18 cellular contexts compared by ENCODE assay signal in the genomic region with DNA sequence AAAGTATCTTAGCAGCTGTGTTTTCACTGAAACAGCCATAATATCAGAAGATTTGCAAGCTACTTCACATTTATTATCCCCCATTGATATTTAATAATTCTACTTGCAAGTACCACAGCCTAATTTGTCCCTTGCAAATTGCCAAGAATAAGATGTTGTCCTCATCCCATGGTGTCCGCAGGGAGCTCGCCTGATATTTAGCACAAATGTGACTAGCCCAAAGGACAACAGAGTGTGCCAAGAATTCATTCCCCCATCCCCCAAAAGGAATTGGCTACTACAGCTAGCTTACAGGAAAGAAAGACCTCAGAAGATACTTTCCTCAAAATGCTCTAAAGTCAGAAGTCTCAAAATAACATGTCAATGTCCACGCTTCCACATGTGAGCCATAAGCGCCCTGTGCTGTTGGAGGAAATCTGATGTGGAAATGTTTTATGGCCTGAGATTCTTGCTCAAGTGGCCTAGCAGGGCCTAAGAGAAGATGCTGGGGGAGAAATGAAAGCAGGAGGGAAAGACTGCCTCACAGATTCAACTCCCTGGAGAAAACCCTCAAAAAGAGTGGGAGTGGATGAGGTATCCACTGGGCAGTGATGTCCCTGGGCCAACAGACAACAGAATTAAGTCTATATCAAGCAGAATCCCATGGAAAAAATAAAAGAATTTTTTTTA.
DNase-seq lines count a peak whose midpoint lies in the region; ATAC-seq and TF ChIP-seq lines count a peak whose summit lies in the region.
"Had no signal": no experiment of that assay in that cellular context is flagged by ENCODE, and none has a peak within 500 bp of the region (broad histone marks: within the 10 kb centered on the region; RNA-seq: fewer than 3 reads in every experiment).

No MANE protein-coding gene starts in this region.

- no peaks in the 10 kb centered on the region for H3K27me3 Mint-ChIP-seq in activated T-cell treated with anti-CD3 and anti-CD28 coated beads, Interleukin-2, amount 50 U/mL, for 72 hours (ENCODE audit: low read depth)
- H3K27me3 Mint-ChIP-seq in activated T-cell treated with anti-CD3 and anti-CD28 coated beads, Interleukin-2, amount 50 U/mL, for 4 hours (ENCODE audit: low read depth): no peaks in the 10 kb centered on the region

- H3K9ac ChIP-seq in adipocyte (ENCODE audit: low read length) (peak overlapping the region; percentile 53), SK-N-SH (no peak overlapping the region)

- TF ChIP-seq RAD21 in SK-N-SH (IDR thresholded peaks at IDR 0.05; ENCODE audit: low read length): no peak

- H3K9me3 ChIP-seq in adipocyte (ENCODE audit: control insufficient read depth, low read length): no peaks in the 10 kb centered on the region
- no peaks in the 10 kb centered on the region for H3K9me3 ChIP-seq in SK-N-SH
- H3K9me3 ChIP-seq: esophagus muscularis mucosa, lower lobe of right lung, uterus had no signal

- H3F3A ChIP-seq in SK-N-SH (replicated peaks; ENCODE audit: insufficient read depth): no peaks in the 10 kb centered on the region

- POLR2A ChIA-PET in SK-N-SH (lab: Yijun Ruan, JAX): no interaction called here

- peak overlapping the region; percentile 50 to 75 for H3K4me3 Mint-ChIP-seq in activated T-cell treated with anti-CD3 and anti-CD28 coated beads, Interleukin-2, amount 50 U/mL, for 72 hours
- no peak overlapping the region for H3K4me3 Mint-ChIP-seq in activated T-cell treated with anti-CD3 and anti-CD28 coated beads, Interleukin-2, amount 50 U/mL, for 4 hours
- peak overlapping the region; percentile 64 for H3K4me3 Mint-ChIP-seq in stimulated activated effector memory CD8-positive, alpha-beta T cell treated with anti-CD3 and anti-CD28 coated beads, Interleukin-12 subunit alpha, Interleukin-12 subunit beta, amount 100 ng/mL, for 72 hours

- H3K27me3 ChIP-seq in adipocyte (replicated peaks; ENCODE audit: control insufficient read depth, insufficient read depth, low read length): no peaks in the 10 kb centered on the region
- H3K27me3 ChIP-seq in SK-N-SH (ENCODE audit: insufficient read depth): no peaks in the 10 kb centered on the region; the same call in 1 of the 2 replicates
- H3K27me3 ChIP-seq: esophagus muscularis mucosa, uterus had no signal

- no peak for TF ChIP-seq EP300 in SK-N-SH (IDR thresholded peaks at IDR 0.05; ENCODE audit: borderline replicate concordance in 1 of 2, low read depth in 1 of 2, low read length in 1 of 2)

- H3K9me3 Mint-ChIP-seq in activated T-cell treated with anti-CD3 and anti-CD28 coated beads, Interleukin-2, amount 50 U/mL, for 72 hours: no peaks in the 10 kb centered on the region
- H3K9me3 Mint-ChIP-seq in activated T-cell treated with anti-CD3 and anti-CD28 coated beads, Interleukin-2, amount 50 U/mL, for 4 hours: no peaks in the 10 kb centered on the region
- no peaks in the 10 kb centered on the region for H3K9me3 Mint-ChIP-seq in stimulated activated effector memory CD8-positive, alpha-beta T cell treated with anti-CD3 and anti-CD28 coated beads, Interleukin-12 subunit alpha, Interleukin-12 subunit beta, amount 100 ng/mL, for 72 hours

- H3K79me2 ChIP-seq in SK-N-SH (ENCODE audit: insufficient read depth): no peaks in the 10 kb centered on the region

- CTCF ChIA-PET in SK-N-SH (lab: Yijun Ruan, JAX): no interaction called here

- DNase-seq in activated T-cell treated with anti-CD3 and anti-CD28 coated beads, Interleukin-2, amount 50 U/mL, for 72 hours: no peak
- DNase-seq in activated T-cell treated with anti-CD3 and anti-CD28 coated beads, Interleukin-2, amount 50 U/mL, for 4 hours: no peak
- DNase-seq in NOMO-1 treated with DMSO at 0.1 percent for 48 hours (lab: John Stamatoyannopoulos, UW; ENCODE audit: unreplicated experiment) (peak; percentile 77), adipocyte (ENCODE audit: low read depth) (no peak), SK-N-SH (no peak), HuH-7.5 (ENCODE audit: low spot score) (no peak), NCI-H1930 (lab: John Stamatoyannopoulos, UW) (no peak)
- no peak for DNase-seq in stimulated activated effector memory CD8-positive, alpha-beta T cell treated with anti-CD3 and anti-CD28 coated beads, Interleukin-12 subunit alpha, Interleukin-12 subunit beta, amount 100 ng/mL, for 72 hours (ENCODE audit: low spot score in 2 of 2)
- DNase-seq: cerebellar nuclear complex, DMS153, lower lobe of right lung, NCI-H187 treated with DMSO at 0.1 percent for 48 hours, NCI-H526, occipital lobe, SHP77, uterus, WERI-Rb-1 had no signal

- H3K4me3 ChIP-seq in adipocyte (ENCODE audit: low read length) (no peak overlapping the region), SK-N-SH (ENCODE audit: low read depth in 2 of 2, low read length in 1 of 2) (no peak overlapping the region)
- H3K4me3 ChIP-seq: esophagus muscularis mucosa, lower lobe of right lung, uterus had no signal

- H3K36me3 Mint-ChIP-seq in activated T-cell treated with anti-CD3 and anti-CD28 coated beads, Interleukin-2, amount 50 U/mL, for 72 hours (ENCODE audit: insufficient read depth in 2 of 2): no peaks in the 10 kb centered on the region
- no peaks in the 10 kb centered on the region for H3K36me3 Mint-ChIP-seq in activated T-cell treated with anti-CD3 and anti-CD28 coated beads, Interleukin-2, amount 50 U/mL, for 4 hours (ENCODE audit: insufficient read depth)
- peaks cover 32% of the 10 kb centered on the region for H3K36me3 Mint-ChIP-seq in stimulated activated effector memory CD8-positive, alpha-beta T cell treated with anti-CD3 and anti-CD28 coated beads, Interleukin-12 subunit alpha, Interleukin-12 subunit beta, amount 100 ng/mL, for 72 hours

- H3K9me2 ChIP-seq in SK-N-SH: no peaks in the 10 kb centered on the region

- no peak for TF ChIP-seq CTCF in SK-N-SH (IDR thresholded peaks at IDR 0.05)

- ATAC-seq in activated T-cell treated with anti-CD3 and anti-CD28 coated beads, Interleukin-2, amount 50 U/mL, for 72 hours (replicated peaks in 1 of 2): no peak
- ATAC-seq in activated T-cell treated with anti-CD3 and anti-CD28 coated beads, Interleukin-2, amount 50 U/mL, for 4 hours: no peak
- no peak for ATAC-seq in stimulated activated effector memory CD8-positive, alpha-beta T cell treated with anti-CD3 and anti-CD28 coated beads, Interleukin-12 subunit alpha, Interleukin-12 subunit beta, amount 100 ng/mL, for 72 hours
- ATAC-seq: lower lobe of right lung had no signal

- peaks cover 59% of the 10 kb centered on the region for H3K4me1 Mint-ChIP-seq in activated T-cell treated with anti-CD3 and anti-CD28 coated beads, Interleukin-2, amount 50 U/mL, for 72 hours (ENCODE audit: low read depth)
- H3K4me1 Mint-ChIP-seq in activated T-cell treated with anti-CD3 and anti-CD28 coated beads, Interleukin-2, amount 50 U/mL, for 4 hours (ENCODE audit: low read depth): peaks cover 57% of the 10 kb centered on the region
- peaks cover 53% of the 10 kb centered on the region for H3K4me1 Mint-ChIP-seq in stimulated activated effector memory CD8-positive, alpha-beta T cell treated with anti-CD3 and anti-CD28 coated beads, Interleukin-12 subunit alpha, Interleukin-12 subunit beta, amount 100 ng/mL, for 72 hours

- H3K4me1 ChIP-seq in adipocyte (ENCODE audit: control insufficient read depth, insufficient read depth, low read length) (peaks cover 36% of the 10 kb centered on the region), SK-N-SH (ENCODE audit: control insufficient read depth in 1 of 2, insufficient read depth in 2 of 2, low read depth in 1 of 2, low read length in 1 of 2) (peaks cover 0 to 10% of the 10 kb centered on the region in 2 experiments; a peak in 2 of 4 replicates)
- H3K4me1 ChIP-seq: uterus had no signal

- H3K4me2 ChIP-seq in SK-N-SH: no peak overlapping the region

- WGBS in SK-N-SH (ENCODE audit: low lambda C conversion rate): 53% methylated on average over 4 of the region's 4 CpGs

- no peak overlapping the region for H3K27ac ChIP-seq in SK-N-SH (ENCODE audit: low read depth in 2 of 2, low read length in 1 of 2)
- H3K27ac ChIP-seq: esophagus muscularis mucosa, lower lobe of right lung, uterus, WERI-Rb-1 had no signal

- H4K20me1 ChIP-seq in SK-N-SH (ENCODE audit: insufficient read depth): no peaks in the 10 kb centered on the region

- H3K36me3 ChIP-seq in adipocyte (ENCODE audit: control insufficient read depth, insufficient read depth, low read length, severe bottlenecking): no peaks in the 10 kb centered on the region
- H3K36me3 ChIP-seq in SK-N-SH (replicated peaks in 1 of 2; ENCODE audit: control insufficient read depth in 1 of 2, insufficient read depth in 2 of 2, low read length in 1 of 2): no peaks in the 10 kb centered on the region
- H3K36me3 ChIP-seq: esophagus muscularis mucosa, lower lobe of right lung, uterus, WERI-Rb-1 had no signal

- H2AFZ ChIP-seq in SK-N-SH (ENCODE audit: low read depth): no peak overlapping the region

- H3K27ac Mint-ChIP-seq in activated T-cell treated with anti-CD3 and anti-CD28 coated beads, Interleukin-2, amount 50 U/mL, for 72 hours: peak overlapping the region; percentile 26
- peak overlapping the region; percentile 91 for H3K27ac Mint-ChIP-seq in stimulated activated effector memory CD8-positive, alpha-beta T cell treated with anti-CD3 and anti-CD28 coated beads, Interleukin-12 subunit alpha, Interleukin-12 subunit beta, amount 100 ng/mL, for 72 hours

TF ChIP-seq in SK-N-SH, 30 proteins besides CTCF, POLR2A, EP300 and RAD21 (continues in another document):
- no peak for TF ChIP-seq TEAD4 (IDR thresholded peaks at IDR 0.05; ENCODE audit: borderline replicate concordance, insufficient read depth)
- no peak for TF ChIP-seq RCOR1 (IDR thresholded peaks at IDR 0.05; ENCODE audit: low read length)
- TF ChIP-seq GATA2 (CRISPR knock-in tag; IDR thresholded peaks at IDR 0.05): no peak
- TF ChIP-seq, protein P1, sequence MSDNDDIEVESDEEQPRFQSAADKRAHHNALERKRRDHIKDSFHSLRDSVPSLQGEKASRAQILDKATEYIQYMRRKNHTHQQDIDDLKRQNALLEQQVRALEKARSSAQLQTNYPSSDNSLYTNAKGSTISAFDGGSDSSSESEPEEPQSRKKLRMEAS (IDR thresholded peaks at IDR 0.05; ENCODE audit: low read depth): no peak
- no peak for TF ChIP-seq RXRA (IDR thresholded peaks at IDR 0.05; ENCODE audit: borderline replicate concordance, low read depth)
- no peak for TF ChIP-seq CHD2 (IDR thresholded peaks at IDR 0.05; ENCODE audit: low read length, partially characterized antibody)
- TF ChIP-seq, protein P2, sequence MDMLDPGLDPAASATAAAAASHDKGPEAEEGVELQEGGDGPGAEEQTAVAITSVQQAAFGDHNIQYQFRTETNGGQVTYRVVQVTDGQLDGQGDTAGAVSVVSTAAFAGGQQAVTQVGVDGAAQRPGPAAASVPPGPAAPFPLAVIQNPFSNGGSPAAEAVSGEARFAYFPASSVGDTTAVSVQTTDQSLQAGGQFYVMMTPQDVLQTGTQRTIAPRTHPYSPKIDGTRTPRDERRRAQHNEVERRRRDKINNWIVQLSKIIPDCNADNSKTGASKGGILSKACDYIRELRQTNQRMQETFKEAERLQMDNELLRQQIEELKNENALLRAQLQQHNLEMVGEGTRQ (IDR thresholded peaks at IDR 0.05; ENCODE audit: borderline replicate concordance, low read depth, low read length): no peak
- TF ChIP-seq MXI1 (IDR thresholded peaks at IDR 0.05; ENCODE audit: low read depth, low read length): no peak
- TF ChIP-seq FOXM1 (IDR thresholded peaks at IDR 0.05; ENCODE audit: low read depth): no peak
- TF ChIP-seq SMC3 (IDR thresholded peaks at IDR 0.05; ENCODE audit: low read depth, low read length): no peak
- no peak for TF ChIP-seq NRF1 (IDR thresholded peaks at IDR 0.05; ENCODE audit: low read depth, low read length)
